Comparison of ENCODE assay signal across 8 cellular contexts in genomic region chr6:56851104-56851503, GRCh38.
DNase-seq lines count a peak whose midpoint lies in the region; ATAC-seq and TF ChIP-seq lines count a peak whose summit lies in the region.

No MANE protein-coding gene starts in this region.

- H3K36me3 Mint-ChIP-seq in activated T-helper 2 cell treated with anti-CD3 and anti-CD28 coated beads, Interferon-gamma antibody, Interleukin-2, Interleukin-4, amounts not matched to agents 10 μg/mL and 5 μg/mL and 100 μg/mL, durations not matched to agents 14 hours and 24 hours and 36 hours (ENCODE audit: low read depth) = no peaks in the 10 kb centered on the region

- peaks cover 35% of the 10 kb centered on the region for H3K27me3 Mint-ChIP-seq in activated T-helper 2 cell treated with anti-CD3 and anti-CD28 coated beads, Interferon-gamma antibody, Interleukin-2, Interleukin-4, amounts not matched to agents 10 μg/mL and 5 μg/mL and 100 μg/mL, durations not matched to agents 14 hours and 24 hours and 36 hours (ENCODE audit: low read depth)

- ATAC-seq in GM21360 (IDR thresholded peaks at IDR 0.05; ENCODE audit: unreplicated experiment) (peak; percentile 13), sciatic nerve (peak; percentile 33), GM21390 (IDR thresholded peaks at IDR 0.05; ENCODE audit: unreplicated experiment) (no peak), GM19023 (IDR thresholded peaks at IDR 0.05; ENCODE audit: unreplicated experiment) (no peak)

- peak overlapping the region; percentile 72 for H3K27ac ChIP-seq in hepatocyte

- H3K9me3 ChIP-seq in hepatocyte (ENCODE audit: low read depth) = no peaks in the 10 kb centered on the region

- H3K4me3 ChIP-seq in hepatocyte = peak overlapping the region; percentile 32

- H3K9me2 ChIP-seq in hepatocyte (replicated peaks; ENCODE audit: insufficient read depth) = no peaks in the 10 kb centered on the region

- H3K79me2 ChIP-seq in hepatocyte = peaks cover 27% of the 10 kb centered on the region

- peak overlapping the region; percentile 84 for H3K4me3 Mint-ChIP-seq in activated T-helper 2 cell treated with anti-CD3 and anti-CD28 coated beads, Interferon-gamma antibody, Interleukin-2, Interleukin-4, amounts not matched to agents 10 μg/mL and 5 μg/mL and 100 μg/mL, durations not matched to agents 14 hours and 24 hours and 36 hours (ENCODE audit: low read depth)

- peaks cover 26% of the 10 kb centered on the region for H3K4me1 Mint-ChIP-seq in activated T-helper 2 cell treated with anti-CD3 and anti-CD28 coated beads, Interferon-gamma antibody, Interleukin-2, Interleukin-4, amounts not matched to agents 10 μg/mL and 5 μg/mL and 100 μg/mL, durations not matched to agents 14 hours and 24 hours and 36 hours (ENCODE audit: low read depth)

- no peaks in the 10 kb centered on the region for H3K36me3 ChIP-seq in hepatocyte (replicated peaks; ENCODE audit: insufficient read depth, low read depth)

- H4K20me1 ChIP-seq in hepatocyte (ENCODE audit: insufficient read depth, poor library complexity, severe bottlenecking) = no peaks in the 10 kb centered on the region

- H3K4me2 ChIP-seq in hepatocyte = peak overlapping the region; percentile 82

- intact Hi-C loops in activated T-helper 2 cell treated with anti-CD3 and anti-CD28 coated beads, Interferon-gamma antibody, Interleukin-2, Interleukin-4, amounts not matched to agents 10 μg/mL and 5 μg/mL and 100 μg/mL, durations not matched to agents 14 hours and 24 hours and 36 hours (cut with micrococcal nuclease) = loop anchor here (1.0 to 5.0 kb wide), 3 partner anchors 142 to 309 kb away; no protein-coding TSS in a partner anchor
- intact Hi-C loops in sciatic nerve (cut with DNase I) = no loop called here

- no peaks in the 10 kb centered on the region for H3K4me1 ChIP-seq in hepatocyte (ENCODE audit: insufficient read depth)

- H2AFZ ChIP-seq in hepatocyte = peak overlapping the region; percentile 51

- H3K27ac Mint-ChIP-seq in activated T-helper 2 cell treated with anti-CD3 and anti-CD28 coated beads, Interferon-gamma antibody, Interleukin-2, Interleukin-4, amounts not matched to agents 10 μg/mL and 5 μg/mL and 100 μg/mL, durations not matched to agents 14 hours and 24 hours and 36 hours = peak overlapping the region; percentile 73

- H3K9me3 Mint-ChIP-seq in activated T-helper 2 cell treated with anti-CD3 and anti-CD28 coated beads, Interferon-gamma antibody, Interleukin-2, Interleukin-4, amounts not matched to agents 10 μg/mL and 5 μg/mL and 100 μg/mL, durations not matched to agents 14 hours and 24 hours and 36 hours = no peaks in the 10 kb centered on the region

- WGBS in hepatocyte (ENCODE audit: low lambda C conversion rate, missing lambda C conversion rate) = 13% methylated on average over 9 of the region's 9 CpGs

- no peak for TF ChIP-seq CTCF in hepatocyte (IDR thresholded peaks at IDR 0.05; ENCODE audit: poor library complexity)

- no peaks in the 10 kb centered on the region for H3K27me3 ChIP-seq in hepatocyte

- DNase-seq in activated T-helper 2 cell treated with anti-CD3 and anti-CD28 coated beads, Interferon-gamma antibody, Interleukin-2, Interleukin-4, amounts not matched to agents 10 μg/mL and 5 μg/mL and 100 μg/mL, durations not matched to agents 14 hours and 24 hours and 36 hours (ENCODE audit: low spot score) = no peak
- DNase-seq in hepatocyte (ENCODE audit: low spot score) = peak; percentile 33
- no peak for DNase-seq in sciatic nerve (ENCODE audit: low spot score)
- DNase-seq in UCSD-AML1 (lab: John Stamatoyannopoulos, UW; ENCODE audit: unreplicated experiment) = no peak
- no peak for DNase-seq in stimulated activated CD4-positive, alpha-beta T cell treated with anti-CD3 and anti-CD28 coated beads, Interleukin-15, amount 100 ng/mL, for 24 hours

Comparison
In these comparisons a context has a peak if more than half of its experiments do, and no peak if none do; other contexts are left out.
1. ATAC-seq: peak in GM21360 (single experiment) and sciatic nerve (single experiment); none in GM21390 (single experiment) and GM19023 (single experiment).